Comparison of ENCODE assay signal across 37 cellular contexts in genomic region chr3:13684350-13684749, GRCh38.
"Had no signal": no experiment of that assay in that cellular context is flagged by ENCODE, and none has a peak within 500 bp of the region (broad histone marks: within the 10 kb centered on the region; RNA-seq: fewer than 3 reads in every experiment).

No MANE protein-coding gene starts in this region.

- H3K9me3 Mint-ChIP-seq: activated B cell treated with CpG ODN at 0.5 μM for 24 hours; activated CD4-positive, alpha-beta memory T cell treated with anti-CD3 and anti-CD28 coated beads for 36 hours; activated CD8-positive, alpha-beta T cell treated with anti-CD3 and anti-CD28 coated beads for 36 hours; activated naive CD4-positive, alpha-beta T cell treated with anti-CD3 and anti-CD28 coated beads for 36 hours; activated naive CD8-positive, alpha-beta T cell treated with anti-CD3 and anti-CD28 coated beads for 36 hours; activated T-cell treated with anti-CD3 and anti-CD28 coated beads, Interleukin-2, amount 50 U/mL, for 4 hours; activated T-helper 1 cell treated with anti-CD3 and anti-CD28 coated beads, Interleukin-12 subunit alpha, Interleukin-12 subunit beta, Interleukin-2, Interleukin-4 antibody, amounts not matched to agents 30 ng/mL and 10 ng/mL and 1 ng/mL, durations not matched to agents 14 hours and 24 hours and 36 hours; T-helper 1 cell treated with Interleukin-12 subunit alpha and Interleukin-12 subunit beta and Interleukin-4 antibody, amounts not matched to agents 30 μg/mL and 1 μg/mL, for 36 hours; T-helper 2 cell treated with Interferon-gamma antibody and Interleukin-4, amounts not matched to agents 5 μg/mL and 100 μg/mL, for 36 hours had no signal

- H3K27ac ChIP-seq: adrenal gland, body of pancreas, brain microvascular endothelial cell, breast epithelium, VCaP had no signal

- H3K4me3 Mint-ChIP-seq: activated B cell treated with CpG ODN at 0.5 μM for 24 hours; activated CD4-positive, alpha-beta memory T cell treated with anti-CD3 and anti-CD28 coated beads for 36 hours; activated CD4-positive, alpha-beta T cell treated with anti-CD3 and anti-CD28 coated beads, Interleukin-2, amount 10 ng/mL, durations not matched to agents 24 days and 14 days; activated CD8-positive, alpha-beta T cell treated with anti-CD3 and anti-CD28 coated beads for 36 hours; activated naive CD4-positive, alpha-beta T cell treated with anti-CD3 and anti-CD28 coated beads for 36 hours; activated naive CD8-positive, alpha-beta T cell treated with anti-CD3 and anti-CD28 coated beads for 36 hours; activated T-cell treated with anti-CD3 and anti-CD28 coated beads, Interleukin-2, amount 50 U/mL, for 4 hours; activated T-cell treated with anti-CD3 and anti-CD28 coated beads, Interleukin-2, amount 50 U/mL, for 72 hours; activated T-helper 1 cell treated with anti-CD3 and anti-CD28 coated beads, Interleukin-12 subunit alpha, Interleukin-12 subunit beta, Interleukin-2, Interleukin-4 antibody, amounts not matched to agents 30 ng/mL and 10 ng/mL and 1 ng/mL, durations not matched to agents 14 hours and 24 hours and 36 hours; activated T-helper 17 cell treated with anti-CD3 and anti-CD28 coated beads, Interleukin-2, amount 50 U/mL, for 72 hours; T-helper 1 cell treated with Interleukin-12 subunit alpha and Interleukin-12 subunit beta and Interleukin-4 antibody, amounts not matched to agents 30 μg/mL and 1 μg/mL, for 36 hours; T-helper 2 cell treated with Interferon-gamma antibody and Interleukin-4, amounts not matched to agents 5 μg/mL and 100 μg/mL, for 36 hours had no signal

- H3K27ac Mint-ChIP-seq: activated B cell treated with CpG ODN at 0.5 μM for 24 hours; activated CD4-positive, alpha-beta memory T cell treated with anti-CD3 and anti-CD28 coated beads for 36 hours; activated CD4-positive, alpha-beta T cell treated with anti-CD3 and anti-CD28 coated beads, Interleukin-2, amount 10 ng/mL, durations not matched to agents 24 days and 14 days; activated CD8-positive, alpha-beta T cell treated with anti-CD3 and anti-CD28 coated beads for 36 hours; activated naive CD4-positive, alpha-beta T cell treated with anti-CD3 and anti-CD28 coated beads for 36 hours; activated naive CD4-positive, alpha-beta T cell treated with anti-CD3 and anti-CD28 coated beads, Interleukin-2, amount 50 U/mL, for 72 hours; activated naive CD8-positive, alpha-beta T cell treated with anti-CD3 and anti-CD28 coated beads for 36 hours; activated T-cell treated with anti-CD3 and anti-CD28 coated beads, Interleukin-2, amount 50 U/mL, for 72 hours; activated T-helper 1 cell treated with anti-CD3 and anti-CD28 coated beads, Interleukin-12 subunit alpha, Interleukin-12 subunit beta, Interleukin-2, Interleukin-4 antibody, amounts not matched to agents 30 ng/mL and 10 ng/mL and 1 ng/mL, durations not matched to agents 14 hours and 24 hours and 36 hours; T-helper 1 cell treated with Interleukin-12 subunit alpha and Interleukin-12 subunit beta and Interleukin-4 antibody, amounts not matched to agents 30 μg/mL and 1 μg/mL, for 36 hours; T-helper 2 cell treated with Interferon-gamma antibody and Interleukin-4, amounts not matched to agents 5 μg/mL and 100 μg/mL, for 36 hours had no signal

- H3K4me1 ChIP-seq: adrenal gland, body of pancreas, breast epithelium had no signal

- H3K36me3 ChIP-seq: adrenal gland, brain microvascular endothelial cell, breast epithelium had no signal

- H3K27me3 ChIP-seq: adrenal gland, body of pancreas, brain microvascular endothelial cell had no signal

- H3K36me3 Mint-ChIP-seq: activated CD4-positive, alpha-beta memory T cell treated with anti-CD3 and anti-CD28 coated beads for 36 hours; activated naive CD4-positive, alpha-beta T cell treated with anti-CD3 and anti-CD28 coated beads, Interleukin-2, amount 50 U/mL, for 72 hours; activated naive CD8-positive, alpha-beta T cell treated with anti-CD3 and anti-CD28 coated beads for 36 hours had no signal

- H3K4me1 Mint-ChIP-seq: activated B cell treated with CpG ODN at 0.5 μM for 24 hours; activated CD4-positive, alpha-beta T cell treated with anti-CD3 and anti-CD28 coated beads, Interleukin-2, amount 10 ng/mL, durations not matched to agents 24 days and 14 days; activated naive CD8-positive, alpha-beta T cell treated with anti-CD3 and anti-CD28 coated beads for 36 hours had no signal

- FAIRE-seq: astrocyte, TTC549 had no signal

- H3K4me3 ChIP-seq: adrenal gland, body of pancreas, breast epithelium had no signal

- H3K9me3 ChIP-seq: adrenal gland, body of pancreas, breast epithelium had no signal

- H3K27me3 Mint-ChIP-seq: activated CD4-positive, alpha-beta memory T cell treated with anti-CD3 and anti-CD28 coated beads for 36 hours; activated CD4-positive, alpha-beta T cell treated with anti-CD3 and anti-CD28 coated beads, Interleukin-2, amount 10 ng/mL, durations not matched to agents 24 days and 14 days had no signal

- DNase-seq: activated B cell treated with CpG ODN at 0.5 μM for 24 hours; activated CD4-positive, alpha-beta memory T cell treated with anti-CD3 and anti-CD28 coated beads for 36 hours; activated CD4-positive, alpha-beta T cell treated with anti-CD3 and anti-CD28 coated beads for 4 hours; activated CD4-positive, alpha-beta T cell treated with anti-CD3 and anti-CD28 coated beads, Interleukin-2, amount 10 ng/mL, durations not matched to agents 24 days and 14 days; activated CD4-positive, alpha-beta T cell treated with anti-CD3 and anti-CD28 coated beads, Interleukin-2, amount 50 U/mL, for 1 hour; activated CD4-positive, alpha-beta T cell treated with anti-CD3 and anti-CD28 coated beads, Interleukin-2, amount 50 U/mL, for 4 hours; activated CD4-positive, CD25-positive, alpha-beta regulatory T cell treated with anti-CD3 and anti-CD28 coated beads, Interleukin-2, amount 50 U/mL, for 72 hours; activated CD8-positive, alpha-beta memory T cell treated with anti-CD3 and anti-CD28 coated beads, Interleukin-2, amount 50 U/mL, for 4 hours; activated CD8-positive, alpha-beta T cell treated with anti-CD3 and anti-CD28 coated beads for 36 hours; activated effector memory CD4-positive, alpha-beta T cell treated with anti-CD3 and anti-CD28 coated beads, Interleukin-2, amount 50 U/mL, for 16 hours; activated gamma-delta T cell treated with Interleukin-2 at 50 U/mL for 16 hours; activated naive CD4-positive, alpha-beta T cell; activated naive CD4-positive, alpha-beta T cell treated with anti-CD3 and anti-CD28 coated beads for 36 hours; activated naive CD4-positive, alpha-beta T cell treated with anti-CD3 and anti-CD28 coated beads, Interleukin-2, amount 50 U/mL, for 16 hours; activated naive CD8-positive, alpha-beta T cell treated with anti-CD3 and anti-CD28 coated beads for 36 hours; activated T-cell treated with anti-CD3 and anti-CD28 coated beads for 4 hours; activated T-cell treated with anti-CD3 and anti-CD28 coated beads, Interleukin-2, amount 50 U/mL, for 1 hour; activated T-cell treated with anti-CD3 and anti-CD28 coated beads, Interleukin-2, amount 50 U/mL, for 4 hours; activated T-cell treated with anti-CD3 and anti-CD28 coated beads, Interleukin-2, amount 50 U/mL, for 72 hours; adrenal gland; amniotic stem cell; aorta; body of pancreas; brain microvascular endothelial cell; central memory CD4-positive, alpha-beta T cell; T-helper 1 cell; T-helper 2 cell; T-helper 9 cell had no signal
